In genomic region chr2:8836979-8837794, GRCh38 we compare ENCODE assay signal across 8 cellular contexts. TPM values are rescaled to one million over a fixed set of nuclear protein-coding genes. Genes with fewer than 3 reads are reported as not detected.
A peak's percentile ranks its signal among the peaks of the same experiment; 100 is the strongest.
DNase-seq lines count a peak whose midpoint lies in the region; ATAC-seq, FAIRE-seq and TF ChIP-seq lines count a peak whose summit lies in the region.

Gene KIDINS220 (minus strand): TSS chr2:8837613. CDS start chr2:8827093, 10,520 bp downstream.

- peaks cover 5% of the 10 kb centered on the region for H3K27me3 Mint-ChIP-seq in astrocyte (ENCODE audit: low read depth, unreplicated experiment)

- peak; percentile 77 for DNase-seq in NCI-H146 treated with DMSO at 0.1 percent for 48 hours (lab: John Stamatoyannopoulos, UW; ENCODE audit: unreplicated experiment)
- peak; percentile 71 for DNase-seq in T-helper 22 cell (ENCODE audit: low read depth)
- DNase-seq in astrocyte (ENCODE audit: low read depth): peak; percentile 52
- DNase-seq in hepatic stellate cell (ENCODE audit: low spot score): peak; percentile 96
- peak; percentile 51 for DNase-seq in renal cortical epithelial cell (ENCODE audit: low read depth)
- DNase-seq in aorta: peak; percentile 87 to 95

- H3K27ac ChIP-seq in astrocyte (ENCODE audit: low read depth, low read length): peak within 1 kb of the TSS; percentile 79
- H3K27ac ChIP-seq in aorta (ENCODE audit: low read depth in 1 of 2, low read length in 2 of 2): peak within 1 kb of the TSS in 1 of 2 donors; percentile 58

- peak within 1 kb of the TSS; percentile 99 for H3K4me3 Mint-ChIP-seq in astrocyte (ENCODE audit: unreplicated experiment)

- H3K27me3 ChIP-seq in astrocyte (ENCODE audit: insufficient read depth, low read length): no peaks in the 10 kb centered on the region
- H3K27me3 ChIP-seq in aorta (ENCODE audit: control insufficient read depth in 1 of 2, insufficient read depth in 2 of 2, low read length in 1 of 2): no peaks in the 10 kb centered on the region

- WGBS in aorta, 2 donors: 1% methylated on average over 59 to 67 of the region's 67 CpGs

- intact Hi-C loops in aorta (cut with DNase I): loop anchor here in 1 of 2 donors (2.0 to 10.0 kb wide), 2 partner anchors 16 to 168 kb away; partner anchors contain the start of gene MBOAT2

- no peaks in the 10 kb centered on the region for H3K9me3 ChIP-seq in astrocyte (ENCODE audit: insufficient read depth, low read depth, low read length)
- no peaks in the 10 kb centered on the region for H3K9me3 ChIP-seq in aorta (ENCODE audit: control insufficient read depth, low read length)

- no peaks in the 10 kb centered on the region for H3K9me3 Mint-ChIP-seq in astrocyte (ENCODE audit: unreplicated experiment)

- peak within 1 kb of the TSS; percentile 89 for H3K9ac ChIP-seq in astrocyte (ENCODE audit: low read length)

- FAIRE-seq in astrocyte (lab: Jason Lieb, UNC): no peak

- no peaks in the 10 kb centered on the region for H3K4me1 Mint-ChIP-seq in astrocyte (ENCODE audit: low read depth, unreplicated experiment)

- H3K27ac Mint-ChIP-seq in astrocyte (ENCODE audit: unreplicated experiment): peak within 1 kb of the TSS; percentile 97

- H4K20me1 ChIP-seq in astrocyte (ENCODE audit: insufficient read depth, low read length): peaks cover 44% of the 10 kb centered on the region

- peaks cover 2% of the 10 kb centered on the region for H3K36me3 Mint-ChIP-seq in astrocyte (ENCODE audit: low read depth, unreplicated experiment)

- TF ChIP-seq CTCF in astrocyte (IDR thresholded peaks at IDR 0.05; ENCODE audit: insufficient read depth, low read depth, low read length): no peak

- ATAC-seq in GM18499 (IDR thresholded peaks at IDR 0.05; ENCODE audit: insufficient read depth, unreplicated experiment) (peak; percentile 62), HG02870 (IDR thresholded peaks at IDR 0.05; ENCODE audit: unreplicated experiment) (peak; percentile 86), aorta (ENCODE audit: low FRiP score) (peak; percentile 97)

- H3K36me3 ChIP-seq in astrocyte (ENCODE audit: insufficient read depth, low read length) (no peaks in the 10 kb centered on the region), aorta (ENCODE audit: control insufficient read depth in 1 of 2, insufficient read depth in 2 of 2, low read length in 1 of 2) (no peaks in the 10 kb centered on the region)

- H3K4me2 ChIP-seq in astrocyte (ENCODE audit: low read length): peak within 1 kb of the TSS; percentile 98

- peaks cover 51% of the 10 kb centered on the region for H3K79me2 ChIP-seq in astrocyte (ENCODE audit: insufficient read depth, low read length)

- H3K4me1 ChIP-seq in astrocyte (ENCODE audit: insufficient read depth, low read length) (peaks cover 7% of the 10 kb centered on the region), aorta (ENCODE audit: control insufficient read depth in 1 of 2, insufficient read depth in 2 of 2, low read length in 2 of 2) (no peaks in the 10 kb centered on the region)

- H2AFZ ChIP-seq in astrocyte (ENCODE audit: low read depth, low read length): peak within 1 kb of the TSS; percentile 95

- H3K4me3 ChIP-seq in astrocyte (ENCODE audit: insufficient read depth, low read depth, low read length) (peak within 1 kb of the TSS; percentile 81), aorta (ENCODE audit: low read length in 2 of 2) (peak within 1 kb of the TSS; percentile 50 to 88)

RNA-seq across cellular contexts. Expression of gene KIDINS220, which starts in this region (rescaled TPM):
- 47.8 and 50.3 TPM in 2 replicates for total RNA-seq in astrocyte
- total RNA-seq in renal cortical epithelial cell: 47.2 and 86.1 TPM in 2 replicates
- total RNA-seq in aorta: 10 to 100 TPM; 67.9 to 81.6 TPM
- polyA plus RNA-seq in aorta: 10 to 100 TPM in 1 of 2 donors, 1 to 10 TPM in 1; 6.9 to 30.7 TPM
